Comparison of ENCODE assay signal across 8 cellular contexts in genomic region chr12:132955094-132955932, GRCh38. TPM values are rescaled to one million over a fixed set of nuclear protein-coding genes. Genes with fewer than 3 reads are reported as not detected.
DNase-seq lines count a peak whose midpoint lies in the region; ATAC-seq and TF ChIP-seq lines count a peak whose summit lies in the region.

No MANE protein-coding gene starts in this region.

- peak overlapping the region; percentile 60 to 67 for H3K27ac Mint-ChIP-seq in T-cell

- POLR2A ChIA-PET in T-cell (lab: Charles Lee), result no interaction called here

- H3K4me3 ChIP-seq in HL-60 (replicated peaks; ENCODE audit: insufficient read depth, low read length), result peak overlapping the region; percentile 70
- peak overlapping the region; percentile 84 for H3K4me3 ChIP-seq in epithelial cell of esophagus (ENCODE audit: low read length)
- H3K4me3 ChIP-seq in tibial artery, result peak overlapping the region; percentile 76 to 89

- peak overlapping the region; percentile 80 to 97 (median 96) for H3K4me3 Mint-ChIP-seq in T-cell

- peaks cover 35 to 36% (median 36%) of the 10 kb centered on the region in 3 donors for H3K4me1 Mint-ChIP-seq in T-cell

- CTCF ChIA-PET in T-cell (lab: Charles Lee), result interaction anchor here in 1 of 2 donors (0.8 kb wide), 1 partner anchor 51 kb away, joined by 3 read pairs; no protein-coding TSS in a partner anchor

- no peak for TF ChIP-seq CTCF in HL-60 (IDR thresholded peaks at IDR 0.05; ENCODE audit: insufficient read depth, low read length)
- TF ChIP-seq CTCF in epithelial cell of esophagus (IDR thresholded peaks at IDR 0.05; ENCODE audit: insufficient read depth, low read depth, low read length, missing control alignments), result no peak
- TF ChIP-seq CTCF in tibial artery (IDR thresholded peaks at IDR 0.05), result no peak

- peaks cover 0 to 23% (median 11%) of the 10 kb centered on the region in 4 donors for H3K4me1 ChIP-seq in tibial artery

- H3K27ac ChIP-seq in HL-60 (replicated peaks) (peak overlapping the region; percentile 72), tibial artery (peak overlapping the region; percentile 85 to 92)

- H3K36me3 Mint-ChIP-seq in T-cell, result peaks cover 13% of the 10 kb centered on the region

- peak; percentile 10 for ATAC-seq in GM19463 (IDR thresholded peaks at IDR 0.05; ENCODE audit: unreplicated experiment)
- ATAC-seq in T-cell (replicated peaks in 1 of 4), result peak in 3 of 4 experiments; percentile 30 to 52 (median 50)

- no peaks in the 10 kb centered on the region for H3K27me3 Mint-ChIP-seq in T-cell

- peaks cover 0 to 34% (median 17%) of the 10 kb centered on the region in 3 donors for H3K36me3 ChIP-seq in tibial artery

- H3K27me3 ChIP-seq in HL-60 (ENCODE audit: insufficient read depth, poor library complexity, severe bottlenecking), result no peaks in the 10 kb centered on the region
- H3K27me3 ChIP-seq in tibial artery, result no peaks in the 10 kb centered on the region

- peak; percentile 51 for DNase-seq in DMS79 treated with DMSO at 0.1 percent for 48 hours (lab: John Stamatoyannopoulos, UW)
- peak; percentile 16 to 35 for DNase-seq in HL-60 (ENCODE audit: low read depth in 1 of 2, low spot score in 1 of 2)
- peak in 4 of 34 experiments; percentile 4 to 11 (median 4) for DNase-seq in T-cell
- peak; percentile 63 for DNase-seq in epithelial cell of esophagus (ENCODE audit: low read depth)
- DNase-seq in midbrain (lab: John Stamatoyannopoulos, UW), result peak; percentile 33
- no peak for DNase-seq in tibial artery
- DNase-seq in NCI-H2107 treated with DMSO at 0.1 percent for 48 hours (lab: John Stamatoyannopoulos, UW; ENCODE audit: unreplicated experiment), result no peak

- peaks cover 0 to 4% (median 0%) of the 10 kb centered on the region in 3 donors for H3K9me3 Mint-ChIP-seq in T-cell

- intact Hi-C loops in tibial artery (cut with DNase I; ENCODE audit: low total_unique reads), result loop anchor here (5.0 kb wide), 1 partner anchor 48 kb away; no protein-coding TSS in a partner anchor

- peaks cover 0 to 45% (median 33%) of the 10 kb centered on the region in 3 donors for H3K9me3 ChIP-seq in tibial artery

RNA-seq across cellular contexts. Expression of gene ZNF605, which starts 0.8 kb away (rescaled TPM):
- total RNA-seq in T-cell, result 10 to 100 TPM in 3 of 5 donors, 1 to 10 TPM in 2; 5.1 to 13.1 (median 12.1) TPM

RNA-seq across cellular contexts. Expression of gene ZNF26, which starts 30.9 kb away (rescaled TPM):
- total RNA-seq in T-cell, result 10 to 100 TPM; 29.2 to 37.2 (median 32.7) TPM

Comparison
In these comparisons a context has a peak if more than half of its experiments do, and no peak if none do; other contexts are left out.
1. DNase-seq: peak in DMS79 treated with DMSO at 0.1 percent for 48 hours (single experiment), HL-60 (2 of 2), epithelial cell of esophagus (single experiment) and midbrain (single experiment); none in tibial artery (0 of 2) and NCI-H2107 treated with DMSO at 0.1 percent for 48 hours (single experiment).
2. Peak in every context shown above with its lines, with median percentiles within 50 percentile points of each other: H3K4me3 ChIP-seq.